Comparison of ENCODE assay signal across 15 cellular contexts in the genomic region with DNA sequence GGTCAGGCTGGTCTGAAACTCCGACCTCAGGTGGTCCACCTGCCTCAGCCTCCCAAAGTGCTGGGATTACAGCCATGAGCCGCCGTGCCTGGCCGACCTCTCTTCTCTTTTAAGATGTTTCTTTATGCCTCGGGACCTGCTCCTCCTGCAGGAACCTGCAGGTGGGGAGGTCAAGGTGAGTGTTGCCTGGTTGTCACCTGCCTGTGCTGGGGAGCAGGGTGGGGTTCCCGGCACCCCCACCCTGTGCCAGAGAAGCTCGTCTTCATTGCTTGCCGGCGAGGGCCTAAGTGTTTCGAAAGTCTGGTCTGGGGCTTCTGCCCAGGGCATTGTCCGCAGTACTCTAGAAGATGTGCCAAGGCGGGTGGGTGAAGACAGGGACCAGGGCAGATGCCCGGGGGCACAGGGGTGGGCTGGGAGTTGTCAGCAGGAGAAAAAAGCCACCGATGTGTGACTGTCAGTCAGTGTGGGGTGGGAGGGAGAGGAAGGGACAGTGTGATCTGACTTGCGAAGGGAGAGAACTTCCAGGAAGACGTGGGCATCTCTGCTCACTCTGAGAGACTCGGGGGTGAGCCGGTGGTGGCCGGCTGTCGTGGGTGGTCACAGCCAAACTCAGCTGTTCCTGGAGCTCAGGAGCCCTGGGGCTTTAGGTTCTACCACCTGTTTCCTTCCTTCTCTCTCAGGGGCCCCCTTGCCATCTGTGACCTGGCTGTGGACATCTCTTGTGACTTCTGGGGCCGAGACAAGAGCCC. TPM values are rescaled to one million over a fixed set of nuclear protein-coding genes. Genes with fewer than 3 reads are reported as not detected.
DNase-seq lines count a peak whose midpoint lies in the region; ATAC-seq and TF ChIP-seq lines count a peak whose summit lies in the region.
"Had no signal": no experiment of that assay in that cellular context is flagged by ENCODE, and none has a peak within 500 bp of the region (broad histone marks: within the 10 kb centered on the region; RNA-seq: fewer than 3 reads in every experiment).

No MANE protein-coding gene starts in this region.

- H3K9me3 ChIP-seq in osteoblast (ENCODE audit: low read depth, low read length): no peaks in the 10 kb centered on the region
- H3K9me3 ChIP-seq: testis had no signal

- H3K27ac ChIP-seq in ACC112 (ENCODE audit: low read depth, low read length) (0 out of 2 replicates have a peak overlapping the region, but pooled peaks have one; percentile 16), osteoblast (ENCODE audit: low read depth, low read length) (peak overlapping the region; percentile 91)
- H3K27ac ChIP-seq: testis had no signal

- H3K4me3 Mint-ChIP-seq in WTC11: no peak overlapping the region
- no peak overlapping the region for H3K4me3 Mint-ChIP-seq in activated naive CD8-positive, alpha-beta T cell treated with anti-CD3 and anti-CD28 coated beads, Interleukin-2, amount 50 U/mL, for 24 hours
- H3K4me3 Mint-ChIP-seq: neural crest cell had no signal

- DNase-seq in WTC11 (ENCODE audit: low spot score) (no peak), Right ventricle myocardium superior (peak; percentile 33), osteoblast (ENCODE audit: insufficient read length, low spot score, missing footprints) (no peak), NCI-H2171 (lab: John Stamatoyannopoulos, UW) (no peak), NK-92 (lab: John Stamatoyannopoulos, UW; ENCODE audit: unreplicated experiment) (no peak)
- DNase-seq in activated naive CD8-positive, alpha-beta T cell treated with anti-CD3 and anti-CD28 coated beads, Interleukin-2, amount 50 U/mL, for 24 hours: no peak
- DNase-seq: activated T-cell treated with anti-CD3 and anti-CD28 coated beads, Interleukin-2, amount 50 U/mL, for 48 hours; Karpas-422; NCI-H187 treated with DMSO at 0.1 percent for 48 hours; small intestine; testis had no signal

- peaks cover 2% of the 10 kb centered on the region for H4K20me1 ChIP-seq in osteoblast (ENCODE audit: insufficient read depth, low read length)

- peaks cover 74% of the 10 kb centered on the region for H3K79me2 ChIP-seq in ACC112 (ENCODE audit: control insufficient read depth, insufficient read depth, low read length, unreplicated experiment)
- H3K79me2 ChIP-seq in osteoblast (ENCODE audit: insufficient read depth, low read length): peaks cover 96% of the 10 kb centered on the region

- ATAC-seq in WTC11: no peak
- ATAC-seq in Right ventricle myocardium superior (ENCODE audit: poor library complexity): peak; percentile 19
- ATAC-seq in activated naive CD8-positive, alpha-beta T cell treated with anti-CD3 and anti-CD28 coated beads, Interleukin-2, amount 50 U/mL, for 24 hours: no peak
- ATAC-seq in GM19452 (IDR thresholded peaks at IDR 0.05; ENCODE audit: unreplicated experiment): no peak
- ATAC-seq: activated CD4-positive, CD25-positive, alpha-beta regulatory T cell treated with anti-CD3 and anti-CD28 coated beads, Interleukin-2, amount 50 U/mL, for 24 hours had no signal

- H3K27me3 Mint-ChIP-seq in WTC11 (ENCODE audit: low read depth): no peaks in the 10 kb centered on the region
- no peaks in the 10 kb centered on the region for H3K27me3 Mint-ChIP-seq in activated naive CD8-positive, alpha-beta T cell treated with anti-CD3 and anti-CD28 coated beads, Interleukin-2, amount 50 U/mL, for 24 hours

- H3K4me1 ChIP-seq in ACC112 (ENCODE audit: control insufficient read depth, insufficient read depth, low read length, unreplicated experiment): peaks cover 28% of the 10 kb centered on the region
- peaks cover 52% of the 10 kb centered on the region for H3K4me1 ChIP-seq in osteoblast (ENCODE audit: insufficient read depth, low read length)
- H3K4me1 ChIP-seq: testis had no signal

- peaks cover 18% of the 10 kb centered on the region for H3K4me1 Mint-ChIP-seq in WTC11
- peaks cover 25% of the 10 kb centered on the region for H3K4me1 Mint-ChIP-seq in activated naive CD8-positive, alpha-beta T cell treated with anti-CD3 and anti-CD28 coated beads, Interleukin-2, amount 50 U/mL, for 24 hours

- H3K4me3 ChIP-seq in ACC112 (ENCODE audit: low read depth, low read length) (no peak overlapping the region), osteoblast (ENCODE audit: insufficient read depth, low read length) (peak overlapping the region; percentile 53)
- H3K4me3 ChIP-seq: testis had no signal

- POLR2A ChIA-PET in WTC11 (lab: Charles Lee): no interaction called here

- peaks cover 11% of the 10 kb centered on the region for H3K36me3 Mint-ChIP-seq in WTC11
- peaks cover 15% of the 10 kb centered on the region for H3K36me3 Mint-ChIP-seq in activated naive CD8-positive, alpha-beta T cell treated with anti-CD3 and anti-CD28 coated beads, Interleukin-2, amount 50 U/mL, for 24 hours (ENCODE audit: low read depth)

- TF ChIP-seq CTCF in WTC11 (IDR thresholded peaks at IDR 0.05): no peak
- TF ChIP-seq CTCF in osteoblast (IDR thresholded peaks at IDR 0.05; ENCODE audit: extremely low read depth, low read depth, low read length): no peak

- intact Hi-C loops in Right ventricle myocardium superior (cut with DNase I): no loop called here

- peaks cover 32% of the 10 kb centered on the region for H3K36me3 ChIP-seq in ACC112 (ENCODE audit: insufficient read depth, low read length)
- peaks cover 35% of the 10 kb centered on the region for H3K36me3 ChIP-seq in osteoblast (ENCODE audit: insufficient read depth, low read length)

- H2AFZ ChIP-seq in ACC112 (ENCODE audit: low read length, unreplicated experiment) (no peak overlapping the region), osteoblast (ENCODE audit: low read length) (no peak overlapping the region)

- H3K4me2 ChIP-seq in osteoblast (ENCODE audit: insufficient read depth, low read length): peak overlapping the region; percentile 48

- H3K27me3 ChIP-seq in ACC112 (ENCODE audit: insufficient read depth, low read length) (no peaks in the 10 kb centered on the region), osteoblast (ENCODE audit: insufficient read depth, low read length) (no peaks in the 10 kb centered on the region)
- H3K27me3 ChIP-seq: testis had no signal

- peak overlapping the region; percentile 52; the same call in 1 of the 2 replicates for H3K27ac Mint-ChIP-seq in WTC11
- no peak overlapping the region for H3K27ac Mint-ChIP-seq in activated naive CD8-positive, alpha-beta T cell treated with anti-CD3 and anti-CD28 coated beads, Interleukin-2, amount 50 U/mL, for 24 hours

- CTCF ChIA-PET in WTC11 (lab: Charles Lee): interaction anchor here (0.7 to 3.5 kb wide), 2 partner anchors 8 to 225 kb away, joined by 6 to 21 read pairs; no protein-coding TSS in a partner anchor

- 0 out of 2 replicates have a peak, but pooled peaks cover 7% of the 10 kb centered on the region for H3K9me3 Mint-ChIP-seq in WTC11
- H3K9me3 Mint-ChIP-seq in activated naive CD8-positive, alpha-beta T cell treated with anti-CD3 and anti-CD28 coated beads, Interleukin-2, amount 50 U/mL, for 24 hours: no peaks in the 10 kb centered on the region
- H3K9me3 Mint-ChIP-seq: neural crest cell had no signal

TF ChIP-seq in WTC11, 78 proteins besides CTCF, POLR2A, EP300 and RAD21:
- TF ChIP-seq, protein P1, sequence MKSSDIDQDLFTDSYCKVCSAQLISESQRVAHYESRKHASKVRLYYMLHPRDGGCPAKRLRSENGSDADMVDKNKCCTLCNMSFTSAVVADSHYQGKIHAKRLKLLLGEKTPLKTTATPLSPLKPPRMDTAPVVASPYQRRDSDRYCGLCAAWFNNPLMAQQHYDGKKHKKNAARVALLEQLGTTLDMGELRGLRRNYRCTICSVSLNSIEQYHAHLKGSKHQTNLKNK (CRISPR knock-in tag; IDR thresholded peaks at IDR 0.05): no peak
- TF ChIP-seq ZNF396 (CRISPR knock-in tag; IDR thresholded peaks at IDR 0.05; ENCODE audit: borderline replicate concordance) (no peak), TP53 (CRISPR knock-in tag; IDR thresholded peaks at IDR 0.05) (no peak), NR2C2 (CRISPR knock-in tag; IDR thresholded peaks at IDR 0.05) (no peak), KAT7 (CRISPR knock-in tag; IDR thresholded peaks at IDR 0.05; ENCODE audit: borderline replicate concordance) (no peak), ZNF138 (CRISPR knock-in tag; conservative IDR thresholded peaks at IDR 0.05) (no peak)

RNA-seq across cellular contexts. Expression of gene SYNJ2, which starts 36.1 kb away (rescaled TPM):
- total RNA-seq in WTC11 (2021) (11.8 to 15.3 TPM (median 12.4 TPM) in 3 replicates), Right ventricle myocardium superior (14.0 TPM), osteoblast (91.6 and 94.8 TPM in 2 replicates)
